Comparison of ENCODE assay signal across 12 cellular contexts in genomic region chr3:84077479-84077878, GRCh38.
A peak's percentile ranks its signal among the peaks of the same experiment; 100 is the strongest.
DNase-seq lines count a peak whose midpoint lies in the region; ATAC-seq and TF ChIP-seq lines count a peak whose summit lies in the region.
"Had no signal": no experiment of that assay in that cellular context is flagged by ENCODE, and none has a peak within 500 bp of the region (broad histone marks: within the 10 kb centered on the region; RNA-seq: fewer than 3 reads in every experiment).

No MANE protein-coding gene starts in this region.

- in situ Hi-C loops in KBM-7 (cut with MboI; ENCODE audit: low pct_unique_long_range_greater_than_20kb, low sequenced_read_pairs): no loop called here

- no peaks in the 10 kb centered on the region for H3K4me1 Mint-ChIP-seq in chondrocyte (ENCODE audit: low read depth)
- H3K4me1 Mint-ChIP-seq: B cell had no signal

- no peak for ATAC-seq in HG02610 (IDR thresholded peaks at IDR 0.05; ENCODE audit: unreplicated experiment)
- ATAC-seq in GM18519 (IDR thresholded peaks at IDR 0.05; ENCODE audit: low FRiP score, unreplicated experiment): no peak

- TF ChIP-seq CTCF in chondrocyte (IDR thresholded peaks at IDR 0.05): peak; percentile 66

- peak; percentile 9 for DNase-seq in SIG-M5 treated with dmso at 0.1 percent for 504 hours (lab: John Stamatoyannopoulos, UW; ENCODE audit: unreplicated experiment)
- no peak for DNase-seq in SIG-M5 (lab: John Stamatoyannopoulos, UW)
- peak; percentile 15 for DNase-seq in NOMO-1 treated with DMSO at 0.1 percent for 48 hours (lab: John Stamatoyannopoulos, UW; ENCODE audit: unreplicated experiment)
- DNase-seq in chondrocyte (ENCODE audit: low spot score): no peak
- DNase-seq in NCI-H2081 treated with DMSO at 0.1 percent for 48 hours (lab: John Stamatoyannopoulos, UW): no peak
- DNase-seq in KBM-7: no peak
- DNase-seq: activated CD4-positive, alpha-beta T cell treated with anti-CD3 and anti-CD28 coated beads, Interleukin-2, amount 50 U/mL, for 48 hours; activated naive CD4-positive, alpha-beta T cell; NCI-H524 had no signal

- H3K9me3 Mint-ChIP-seq in chondrocyte (ENCODE audit: low read depth): no peaks in the 10 kb centered on the region

- H3K27ac Mint-ChIP-seq in chondrocyte (ENCODE audit: unreplicated experiment): no peak overlapping the region
- H3K27ac Mint-ChIP-seq: B cell had no signal

- no peak overlapping the region for H3K4me3 Mint-ChIP-seq in chondrocyte (ENCODE audit: unreplicated experiment)
- H3K4me3 Mint-ChIP-seq: B cell had no signal

- H3K27me3 Mint-ChIP-seq in chondrocyte (ENCODE audit: low read depth): no peaks in the 10 kb centered on the region
- H3K27me3 Mint-ChIP-seq: B cell had no signal

- no peaks in the 10 kb centered on the region for H3K36me3 Mint-ChIP-seq in chondrocyte (ENCODE audit: low read depth)

Comparison
In these comparisons a context has a peak if more than half of its experiments do, and no peak if none do; other contexts are left out.
1. DNase-seq: peak in SIG-M5 treated with dmso at 0.1 percent for 504 hours (single experiment) and NOMO-1 treated with DMSO at 0.1 percent for 48 hours (single experiment); none in SIG-M5 (single experiment), chondrocyte (single experiment), NCI-H2081 treated with DMSO at 0.1 percent for 48 hours (single experiment) and KBM-7 (single experiment).